12 cellular contexts compared by ENCODE assay signal in genomic region chr10:62071846-62072281, GRCh38.
A peak's percentile ranks its signal among the peaks of the same experiment; 100 is the strongest.
DNase-seq lines count a peak whose midpoint lies in the region; ATAC-seq lines count a peak whose summit lies in the region.
"Had no signal": no experiment of that assay in that cellular context is flagged by ENCODE, and none has a peak within 500 bp of the region (broad histone marks: within the 10 kb centered on the region; RNA-seq: fewer than 3 reads in every experiment).

No MANE protein-coding gene starts in this region.

- H3K36me3 Mint-ChIP-seq in activated CD8-positive, alpha-beta memory T cell treated with anti-CD3 and anti-CD28 coated beads, Interleukin-2, amount 10 ng/mL, durations not matched to agents 7 days and 5 days, result peaks cover 81% of the 10 kb centered on the region
- peaks cover 6% of the 10 kb centered on the region for H3K36me3 Mint-ChIP-seq in T-helper 17 cell (ENCODE audit: low read depth)
- peaks cover 73% of the 10 kb centered on the region for H3K36me3 Mint-ChIP-seq in dendritic cell treated with granulocyte-macrophage colony-stimulating factor and Interleukin-4, amounts not matched to agents 40 ng/mL and 50 ng/mL, for 4 days (ENCODE audit: low read depth)
- peaks cover 76 to 83% of the 10 kb centered on the region in 2 donors for H3K36me3 Mint-ChIP-seq in stimulated activated naive B cell treated with anti-CD40 and anti-IgM and Interleukin-4, amounts not matched to agents 10 μg/mL and 1 μg/mL and 100 μg/mL, for 72 hours

- CTCF ChIA-PET in activated CD8-positive, alpha-beta memory T cell treated with anti-CD3 and anti-CD28 coated beads, Interleukin-2, amount 10 ng/mL, durations not matched to agents 7 days and 5 days (lab: Charles Lee), result interaction anchor here (1.0 kb wide), 1 partner anchor 9 kb away, joined by 3 read pairs; no protein-coding TSS in a partner anchor

- DNase-seq in activated CD8-positive, alpha-beta memory T cell treated with anti-CD3 and anti-CD28 coated beads, Interleukin-2, amount 10 ng/mL, durations not matched to agents 7 days and 5 days, result peak; percentile 56
- DNase-seq in activated CD8-positive, alpha-beta memory T cell treated with anti-CD3 and anti-CD28 coated beads for 24 hours, result no peak
- DNase-seq in T-helper 17 cell, result no peak
- DNase-seq in stimulated activated naive B cell treated with anti-CD40 and anti-IgM and Interleukin-4, amounts not matched to agents 10 μg/mL and 1 μg/mL and 100 μg/mL, for 72 hours, result no peak
- DNase-seq: activated effector memory CD4-positive, alpha-beta T cell treated with anti-CD3 and anti-CD28 coated beads, Interleukin-2, amount 50 U/mL, for 16 hours; DMS79 treated with DMSO at 0.1 percent for 48 hours; NCI-H446 treated with DMSO at 0.1 percent for 48 hours; right lobe of liver had no signal

- no peak overlapping the region for H3K4me3 Mint-ChIP-seq in activated CD8-positive, alpha-beta memory T cell treated with anti-CD3 and anti-CD28 coated beads, Interleukin-2, amount 10 ng/mL, durations not matched to agents 7 days and 5 days
- H3K4me3 Mint-ChIP-seq in T-helper 17 cell, result no peak overlapping the region
- no peak overlapping the region for H3K4me3 Mint-ChIP-seq in dendritic cell treated with granulocyte-macrophage colony-stimulating factor and Interleukin-4, amounts not matched to agents 40 ng/mL and 50 ng/mL, for 4 days
- H3K4me3 Mint-ChIP-seq in stimulated activated naive B cell treated with anti-CD40 and anti-IgM and Interleukin-4, amounts not matched to agents 10 μg/mL and 1 μg/mL and 100 μg/mL, for 72 hours, result peak overlapping the region in 1 of 2 donors; percentile 23

- H3K27me3 Mint-ChIP-seq in activated CD8-positive, alpha-beta memory T cell treated with anti-CD3 and anti-CD28 coated beads, Interleukin-2, amount 10 ng/mL, durations not matched to agents 7 days and 5 days, result no peaks in the 10 kb centered on the region
- no peaks in the 10 kb centered on the region for H3K27me3 Mint-ChIP-seq in T-helper 17 cell
- H3K27me3 Mint-ChIP-seq in dendritic cell treated with granulocyte-macrophage colony-stimulating factor and Interleukin-4, amounts not matched to agents 40 ng/mL and 50 ng/mL, for 4 days, result no peaks in the 10 kb centered on the region
- no peaks in the 10 kb centered on the region for H3K27me3 Mint-ChIP-seq in stimulated activated naive B cell treated with anti-CD40 and anti-IgM and Interleukin-4, amounts not matched to agents 10 μg/mL and 1 μg/mL and 100 μg/mL, for 72 hours

- peak overlapping the region; percentile 54 for H3K27ac Mint-ChIP-seq in activated CD8-positive, alpha-beta memory T cell treated with anti-CD3 and anti-CD28 coated beads, Interleukin-2, amount 10 ng/mL, durations not matched to agents 7 days and 5 days
- H3K27ac Mint-ChIP-seq in T-helper 17 cell, result peak overlapping the region; percentile 44
- H3K27ac Mint-ChIP-seq in dendritic cell treated with granulocyte-macrophage colony-stimulating factor and Interleukin-4, amounts not matched to agents 40 ng/mL and 50 ng/mL, for 4 days, result peak overlapping the region; percentile 21
- H3K27ac Mint-ChIP-seq in stimulated activated naive B cell treated with anti-CD40 and anti-IgM and Interleukin-4, amounts not matched to agents 10 μg/mL and 1 μg/mL and 100 μg/mL, for 72 hours, result peak overlapping the region; percentile 93

- intact Hi-C loops in dendritic cell treated with granulocyte-macrophage colony-stimulating factor and Interleukin-4, amounts not matched to agents 40 ng/mL and 50 ng/mL, for 4 days (cut with micrococcal nuclease), result no loop called here

- H3K9me3 Mint-ChIP-seq in activated CD8-positive, alpha-beta memory T cell treated with anti-CD3 and anti-CD28 coated beads, Interleukin-2, amount 10 ng/mL, durations not matched to agents 7 days and 5 days (ENCODE audit: low read depth), result no peaks in the 10 kb centered on the region
- no peaks in the 10 kb centered on the region for H3K9me3 Mint-ChIP-seq in dendritic cell treated with granulocyte-macrophage colony-stimulating factor and Interleukin-4, amounts not matched to agents 40 ng/mL and 50 ng/mL, for 4 days
- H3K9me3 Mint-ChIP-seq in stimulated activated naive B cell treated with anti-CD40 and anti-IgM and Interleukin-4, amounts not matched to agents 10 μg/mL and 1 μg/mL and 100 μg/mL, for 72 hours, result peaks cover 0 to 3% of the 10 kb centered on the region in 2 donors

- H3K4me1 Mint-ChIP-seq in activated CD8-positive, alpha-beta memory T cell treated with anti-CD3 and anti-CD28 coated beads, Interleukin-2, amount 10 ng/mL, durations not matched to agents 7 days and 5 days, result peaks cover 62% of the 10 kb centered on the region
- peaks cover 18% of the 10 kb centered on the region for H3K4me1 Mint-ChIP-seq in T-helper 17 cell
- peaks cover 36% of the 10 kb centered on the region for H3K4me1 Mint-ChIP-seq in dendritic cell treated with granulocyte-macrophage colony-stimulating factor and Interleukin-4, amounts not matched to agents 40 ng/mL and 50 ng/mL, for 4 days (ENCODE audit: low read depth)
- H3K4me1 Mint-ChIP-seq in stimulated activated naive B cell treated with anti-CD40 and anti-IgM and Interleukin-4, amounts not matched to agents 10 μg/mL and 1 μg/mL and 100 μg/mL, for 72 hours, result peaks cover 37 to 64% of the 10 kb centered on the region in 2 donors

- peak; percentile 64 for ATAC-seq in activated CD8-positive, alpha-beta memory T cell treated with anti-CD3 and anti-CD28 coated beads, Interleukin-2, amount 10 ng/mL, durations not matched to agents 7 days and 5 days
- ATAC-seq in T-helper 17 cell, result no peak
- no peak for ATAC-seq in stimulated activated naive B cell treated with anti-CD40 and anti-IgM and Interleukin-4, amounts not matched to agents 10 μg/mL and 1 μg/mL and 100 μg/mL, for 72 hours (replicated peaks)
- ATAC-seq in GM21619 (IDR thresholded peaks at IDR 0.05; ENCODE audit: unreplicated experiment), result no peak
- ATAC-seq in HG03108 (IDR thresholded peaks at IDR 0.05; ENCODE audit: unreplicated experiment), result no peak
- no peak for ATAC-seq in GM19324 (IDR thresholded peaks at IDR 0.05; ENCODE audit: low FRiP score, unreplicated experiment)

- H3K9me3 ChIP-seq in T-helper 17 cell (ENCODE audit: control insufficient read depth, low read length, poor library complexity, severe bottlenecking), result no peaks in the 10 kb centered on the region
- H3K9me3 ChIP-seq: right lobe of liver had no signal

Comparison
In these comparisons a context has a peak if more than half of its experiments do, and no peak if none do; other contexts are left out.
1. H3K27ac Mint-ChIP-seq: peak in every context shown above with its lines; median percentile 93 in stimulated activated naive B cell treated with anti-CD40 and anti-IgM and Interleukin-4, amounts not matched to agents 10 μg/mL and 1 μg/mL and 100 μg/mL, for 72 hours; 54 in activated CD8-positive, alpha-beta memory T cell treated with anti-CD3 and anti-CD28 coated beads, Interleukin-2, amount 10 ng/mL, durations not matched to agents 7 days and 5 days; 44 in T-helper 17 cell; 21 in dendritic cell treated with granulocyte-macrophage colony-stimulating factor and Interleukin-4, amounts not matched to agents 40 ng/mL and 50 ng/mL, for 4 days.